Comparison of ENCODE assay signal across 8 cellular contexts in genomic region chr5:52693279-52693678, GRCh38.
A peak's percentile ranks its signal among the peaks of the same experiment; 100 is the strongest.
DNase-seq lines count a peak whose midpoint lies in the region; ATAC-seq lines count a peak whose summit lies in the region.

No MANE protein-coding gene starts in this region.

- peak; percentile 60 for ATAC-seq in HG03558 (IDR thresholded peaks at IDR 0.05; ENCODE audit: extremely low read depth, unreplicated experiment)
- ATAC-seq in stimulated activated naive CD8-positive, alpha-beta T cell treated with anti-CD3 and anti-CD28 coated beads, Interleukin-15, Interleukin-2, amounts not matched to agents 100 U/mL and 50 U/mL, for 24 hours, result peak; percentile 36

- no peaks in the 10 kb centered on the region for H3K36me3 Mint-ChIP-seq in activated naive CD4-positive, alpha-beta T cell treated with anti-CD3 and anti-CD28 coated beads, Interleukin-2, amount 10 ng/mL, durations not matched to agents 7 days and 5 days

- DNase-seq in activated naive CD4-positive, alpha-beta T cell treated with Interleukin-2 at 50 U/mL for 16 hours, result peak; percentile 27
- no peak for DNase-seq in activated naive CD4-positive, alpha-beta T cell treated with anti-CD3 and anti-CD28 coated beads, Interleukin-2, amount 50 U/mL, for 16 hours
- DNase-seq in activated naive CD4-positive, alpha-beta T cell treated with anti-CD3 and anti-CD28 coated beads, Interleukin-2, amount 10 ng/mL, durations not matched to agents 7 days and 5 days, result peak; percentile 55
- peak; percentile 37 for DNase-seq in iPS-NIHi11 (ENCODE audit: low spot score)
- DNase-seq in stimulated activated naive CD8-positive, alpha-beta T cell treated with anti-CD3 and anti-CD28 coated beads, Interleukin-15, Interleukin-2, amounts not matched to agents 100 U/mL and 50 U/mL, for 24 hours, result peak; percentile 18
- no peak for DNase-seq in GOT3 (lab: John Stamatoyannopoulos, UW)
- no peak for DNase-seq in GF-D8 (lab: John Stamatoyannopoulos, UW)

- no peak overlapping the region for H3K27ac Mint-ChIP-seq in activated naive CD4-positive, alpha-beta T cell treated with anti-CD3 and anti-CD28 coated beads, Interleukin-2, amount 10 ng/mL, durations not matched to agents 7 days and 5 days

- no peak overlapping the region for H3K4me3 Mint-ChIP-seq in activated naive CD4-positive, alpha-beta T cell treated with anti-CD3 and anti-CD28 coated beads, Interleukin-2, amount 10 ng/mL, durations not matched to agents 7 days and 5 days

- H3K9me3 Mint-ChIP-seq in activated naive CD4-positive, alpha-beta T cell treated with anti-CD3 and anti-CD28 coated beads, Interleukin-2, amount 10 ng/mL, durations not matched to agents 7 days and 5 days, result peaks cover 2% of the 10 kb centered on the region

- H3K4me1 Mint-ChIP-seq in activated naive CD4-positive, alpha-beta T cell treated with anti-CD3 and anti-CD28 coated beads, Interleukin-2, amount 10 ng/mL, durations not matched to agents 7 days and 5 days, result no peaks in the 10 kb centered on the region

- H3K27me3 Mint-ChIP-seq in activated naive CD4-positive, alpha-beta T cell treated with anti-CD3 and anti-CD28 coated beads, Interleukin-2, amount 10 ng/mL, durations not matched to agents 7 days and 5 days, result no peaks in the 10 kb centered on the region

- CTCF ChIA-PET in activated naive CD4-positive, alpha-beta T cell treated with anti-CD3 and anti-CD28 coated beads, Interleukin-2, amount 10 ng/mL, durations not matched to agents 7 days and 5 days (lab: Charles Lee), result interaction anchor here (0.7 to 5.4 kb wide), 16 partner anchors 11 to 224 kb away, joined by 3 to 36 read pairs (median 6); partner anchors contain the start of genes ITGA1 and PELO

Comparison
In these comparisons a context has a peak if more than half of its experiments do, and no peak if none do; other contexts are left out.
1. DNase-seq: peak in activated naive CD4-positive, alpha-beta T cell treated with Interleukin-2 at 50 U/mL for 16 hours (single experiment), activated naive CD4-positive, alpha-beta T cell treated with anti-CD3 and anti-CD28 coated beads, Interleukin-2, amount 10 ng/mL, durations not matched to agents 7 days and 5 days (single experiment), iPS-NIHi11 (single experiment) and stimulated activated naive CD8-positive, alpha-beta T cell treated with anti-CD3 and anti-CD28 coated beads, Interleukin-15, Interleukin-2, amounts not matched to agents 100 U/mL and 50 U/mL, for 24 hours (single experiment); none in activated naive CD4-positive, alpha-beta T cell treated with anti-CD3 and anti-CD28 coated beads, Interleukin-2, amount 50 U/mL, for 16 hours (single experiment), GOT3 (single experiment) and GF-D8 (single experiment).